ENCODE assay signal across 1 cellular context in genomic region chr10:102917962-102918816, GRCh38.
TF ChIP-seq lines count a peak whose summit lies in the region.

TSS of gene CNNM2 (plus strand) at chr10:102918294. CDS start at chr10:102918481, 187 bp downstream.

TF ChIP-seq in GM12878, 131 proteins besides CTCF, POLR2A, EP300 and RAD21 (continued from another document and continues in another):
- TF ChIP-seq PRDM15 (CRISPR knock-in tag; IDR thresholded peaks at IDR 0.05): no peak
- TF ChIP-seq NFIC (IDR thresholded peaks at IDR 0.05; ENCODE audit: low read depth, low read length): no peak
- peak; percentile 84 for TF ChIP-seq IRF3 (IDR thresholded peaks at IDR 0.05)
- TF ChIP-seq, protein P1, sequence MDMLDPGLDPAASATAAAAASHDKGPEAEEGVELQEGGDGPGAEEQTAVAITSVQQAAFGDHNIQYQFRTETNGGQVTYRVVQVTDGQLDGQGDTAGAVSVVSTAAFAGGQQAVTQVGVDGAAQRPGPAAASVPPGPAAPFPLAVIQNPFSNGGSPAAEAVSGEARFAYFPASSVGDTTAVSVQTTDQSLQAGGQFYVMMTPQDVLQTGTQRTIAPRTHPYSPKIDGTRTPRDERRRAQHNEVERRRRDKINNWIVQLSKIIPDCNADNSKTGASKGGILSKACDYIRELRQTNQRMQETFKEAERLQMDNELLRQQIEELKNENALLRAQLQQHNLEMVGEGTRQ (IDR thresholded peaks at IDR 0.05; ENCODE audit: borderline replicate concordance, low read depth, low read length): peak; percentile 55; the same call in 1 of the 2 replicates
- no peak for TF ChIP-seq KLF5 (IDR thresholded peaks at IDR 0.05; ENCODE audit: partially characterized antibody)
- no peak for TF ChIP-seq KDM1A (IDR thresholded peaks at IDR 0.05; ENCODE audit: borderline replicate concordance)
- TF ChIP-seq DPF2 (IDR thresholded peaks at IDR 0.05): peak; percentile 94
- TF ChIP-seq KAT2A (conservative IDR thresholded peaks at IDR 0.05; ENCODE audit: control insufficient read depth, low read depth, low read length): no peak
- TF ChIP-seq, protein P2, sequence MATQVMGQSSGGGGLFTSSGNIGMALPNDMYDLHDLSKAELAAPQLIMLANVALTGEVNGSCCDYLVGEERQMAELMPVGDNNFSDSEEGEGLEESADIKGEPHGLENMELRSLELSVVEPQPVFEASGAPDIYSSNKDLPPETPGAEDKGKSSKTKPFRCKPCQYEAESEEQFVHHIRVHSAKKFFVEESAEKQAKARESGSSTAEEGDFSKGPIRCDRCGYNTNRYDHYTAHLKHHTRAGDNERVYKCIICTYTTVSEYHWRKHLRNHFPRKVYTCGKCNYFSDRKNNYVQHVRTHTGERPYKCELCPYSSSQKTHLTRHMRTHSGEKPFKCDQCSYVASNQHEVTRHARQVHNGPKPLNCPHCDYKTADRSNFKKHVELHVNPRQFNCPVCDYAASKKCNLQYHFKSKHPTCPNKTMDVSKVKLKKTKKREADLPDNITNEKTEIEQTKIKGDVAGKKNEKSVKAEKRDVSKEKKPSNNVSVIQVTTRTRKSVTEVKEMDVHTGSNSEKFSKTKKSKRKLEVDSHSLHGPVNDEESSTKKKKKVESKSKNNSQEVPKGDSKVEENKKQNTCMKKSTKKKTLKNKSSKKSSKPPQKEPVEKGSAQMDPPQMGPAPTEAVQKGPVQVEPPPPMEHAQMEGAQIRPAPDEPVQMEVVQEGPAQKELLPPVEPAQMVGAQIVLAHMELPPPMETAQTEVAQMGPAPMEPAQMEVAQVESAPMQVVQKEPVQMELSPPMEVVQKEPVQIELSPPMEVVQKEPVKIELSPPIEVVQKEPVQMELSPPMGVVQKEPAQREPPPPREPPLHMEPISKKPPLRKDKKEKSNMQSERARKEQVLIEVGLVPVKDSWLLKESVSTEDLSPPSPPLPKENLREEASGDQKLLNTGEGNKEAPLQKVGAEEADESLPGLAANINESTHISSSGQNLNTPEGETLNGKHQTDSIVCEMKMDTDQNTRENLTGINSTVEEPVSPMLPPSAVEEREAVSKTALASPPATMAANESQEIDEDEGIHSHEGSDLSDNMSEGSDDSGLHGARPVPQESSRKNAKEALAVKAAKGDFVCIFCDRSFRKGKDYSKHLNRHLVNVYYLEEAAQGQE (IDR thresholded peaks at IDR 0.05; ENCODE audit: low read depth, low read length): no peak
- TF ChIP-seq BCL11A (IDR thresholded peaks at IDR 0.05; ENCODE audit: low read depth, low read length): no peak
- peak; percentile 66; the same call in 1 of the 2 replicates for TF ChIP-seq BRCA1 (IDR thresholded peaks at IDR 0.05; ENCODE audit: low read depth, low read length)
- peak; percentile 88 for TF ChIP-seq ZNF207 (IDR thresholded peaks at IDR 0.05; ENCODE audit: borderline replicate concordance)
- TF ChIP-seq E2F4 (IDR thresholded peaks at IDR 0.05; ENCODE audit: low read depth, low read length): no peak
- peak; percentile 93 for TF ChIP-seq GATAD2B (conservative IDR thresholded peaks at IDR 0.05; ENCODE audit: low read depth)
- peak; percentile 72 for TF ChIP-seq RFX5 (IDR thresholded peaks at IDR 0.05; ENCODE audit: low read depth, low read length)
- TF ChIP-seq MXI1 (IDR thresholded peaks at IDR 0.05; ENCODE audit: low read depth, low read length): peak; percentile 89
- no peak for TF ChIP-seq ZNF384 (IDR thresholded peaks at IDR 0.05; ENCODE audit: borderline replicate concordance, low read depth, low read length)
- peak; percentile 98 for TF ChIP-seq HDGF (IDR thresholded peaks at IDR 0.05)
- TF ChIP-seq MYB (IDR thresholded peaks at IDR 0.05; ENCODE audit: borderline replicate concordance, low read depth, low read length): no peak
- TF ChIP-seq ZZZ3 (IDR thresholded peaks at IDR 0.05; ENCODE audit: control insufficient read depth, insufficient read length, low read depth): no peak
- TF ChIP-seq ZSCAN29 (IDR thresholded peaks at IDR 0.05): peak; percentile 13; the same call in 1 of the 2 replicates
- TF ChIP-seq, protein P3, sequence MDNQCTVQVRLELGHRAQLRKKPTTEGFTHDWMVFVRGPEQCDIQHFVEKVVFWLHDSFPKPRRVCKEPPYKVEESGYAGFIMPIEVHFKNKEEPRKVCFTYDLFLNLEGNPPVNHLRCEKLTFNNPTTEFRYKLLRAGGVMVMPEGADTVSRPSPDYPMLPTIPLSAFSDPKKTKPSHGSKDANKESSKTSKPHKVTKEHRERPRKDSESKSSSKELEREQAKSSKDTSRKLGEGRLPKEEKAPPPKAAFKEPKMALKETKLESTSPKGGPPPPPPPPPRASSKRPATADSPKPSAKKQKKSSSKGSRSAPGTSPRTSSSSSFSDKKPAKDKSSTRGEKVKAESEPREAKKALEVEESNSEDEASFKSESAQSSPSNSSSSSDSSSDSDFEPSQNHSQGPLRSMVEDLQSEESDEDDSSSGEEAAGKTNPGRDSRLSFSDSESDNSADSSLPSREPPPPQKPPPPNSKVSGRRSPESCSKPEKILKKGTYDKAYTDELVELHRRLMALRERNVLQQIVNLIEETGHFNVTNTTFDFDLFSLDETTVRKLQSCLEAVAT (IDR thresholded peaks at IDR 0.05): no peak
- peak; percentile 92 for TF ChIP-seq FOXK2 (IDR thresholded peaks at IDR 0.05)
- TF ChIP-seq, protein P4, sequence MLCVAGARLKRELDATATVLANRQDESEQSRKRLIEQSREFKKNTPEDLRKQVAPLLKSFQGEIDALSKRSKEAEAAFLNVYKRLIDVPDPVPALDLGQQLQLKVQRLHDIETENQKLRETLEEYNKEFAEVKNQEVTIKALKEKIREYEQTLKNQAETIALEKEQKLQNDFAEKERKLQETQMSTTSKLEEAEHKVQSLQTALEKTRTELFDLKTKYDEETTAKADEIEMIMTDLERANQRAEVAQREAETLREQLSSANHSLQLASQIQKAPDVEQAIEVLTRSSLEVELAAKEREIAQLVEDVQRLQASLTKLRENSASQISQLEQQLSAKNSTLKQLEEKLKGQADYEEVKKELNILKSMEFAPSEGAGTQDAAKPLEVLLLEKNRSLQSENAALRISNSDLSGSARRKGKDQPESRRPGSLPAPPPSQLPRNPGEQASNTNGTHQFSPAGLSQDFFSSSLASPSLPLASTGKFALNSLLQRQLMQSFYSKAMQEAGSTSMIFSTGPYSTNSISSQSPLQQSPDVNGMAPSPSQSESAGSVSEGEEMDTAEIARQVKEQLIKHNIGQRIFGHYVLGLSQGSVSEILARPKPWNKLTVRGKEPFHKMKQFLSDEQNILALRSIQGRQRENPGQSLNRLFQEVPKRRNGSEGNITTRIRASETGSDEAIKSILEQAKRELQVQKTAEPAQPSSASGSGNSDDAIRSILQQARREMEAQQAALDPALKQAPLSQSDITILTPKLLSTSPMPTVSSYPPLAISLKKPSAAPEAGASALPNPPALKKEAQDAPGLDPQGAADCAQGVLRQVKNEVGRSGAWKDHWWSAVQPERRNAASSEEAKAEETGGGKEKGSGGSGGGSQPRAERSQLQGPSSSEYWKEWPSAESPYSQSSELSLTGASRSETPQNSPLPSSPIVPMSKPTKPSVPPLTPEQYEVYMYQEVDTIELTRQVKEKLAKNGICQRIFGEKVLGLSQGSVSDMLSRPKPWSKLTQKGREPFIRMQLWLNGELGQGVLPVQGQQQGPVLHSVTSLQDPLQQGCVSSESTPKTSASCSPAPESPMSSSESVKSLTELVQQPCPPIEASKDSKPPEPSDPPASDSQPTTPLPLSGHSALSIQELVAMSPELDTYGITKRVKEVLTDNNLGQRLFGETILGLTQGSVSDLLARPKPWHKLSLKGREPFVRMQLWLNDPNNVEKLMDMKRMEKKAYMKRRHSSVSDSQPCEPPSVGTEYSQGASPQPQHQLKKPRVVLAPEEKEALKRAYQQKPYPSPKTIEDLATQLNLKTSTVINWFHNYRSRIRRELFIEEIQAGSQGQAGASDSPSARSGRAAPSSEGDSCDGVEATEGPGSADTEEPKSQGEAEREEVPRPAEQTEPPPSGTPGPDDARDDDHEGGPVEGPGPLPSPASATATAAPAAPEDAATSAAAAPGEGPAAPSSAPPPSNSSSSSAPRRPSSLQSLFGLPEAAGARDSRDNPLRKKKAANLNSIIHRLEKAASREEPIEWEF (IDR thresholded peaks at IDR 0.05; ENCODE audit: insufficient replicate concordance, low read depth, low read length): no peak
- peak; percentile 86 to 93 for TF ChIP-seq BHLHE40 (IDR thresholded peaks at IDR 0.05; ENCODE audit: borderline replicate concordance in 1 of 2, low read depth in 2 of 2, low read length in 1 of 2)
- TF ChIP-seq, protein P5, sequence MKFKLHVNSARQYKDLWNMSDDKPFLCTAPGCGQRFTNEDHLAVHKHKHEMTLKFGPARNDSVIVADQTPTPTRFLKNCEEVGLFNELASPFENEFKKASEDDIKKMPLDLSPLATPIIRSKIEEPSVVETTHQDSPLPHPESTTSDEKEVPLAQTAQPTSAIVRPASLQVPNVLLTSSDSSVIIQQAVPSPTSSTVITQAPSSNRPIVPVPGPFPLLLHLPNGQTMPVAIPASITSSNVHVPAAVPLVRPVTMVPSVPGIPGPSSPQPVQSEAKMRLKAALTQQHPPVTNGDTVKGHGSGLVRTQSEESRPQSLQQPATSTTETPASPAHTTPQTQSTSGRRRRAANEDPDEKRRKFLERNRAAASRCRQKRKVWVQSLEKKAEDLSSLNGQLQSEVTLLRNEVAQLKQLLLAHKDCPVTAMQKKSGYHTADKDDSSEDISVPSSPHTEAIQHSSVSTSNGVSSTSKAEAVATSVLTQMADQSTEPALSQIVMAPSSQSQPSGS (IDR thresholded peaks at IDR 0.05; ENCODE audit: low read length): no peak
- no peak; the same call in 1 of the 2 replicates for TF ChIP-seq ZBTB40 (IDR thresholded peaks at IDR 0.05; ENCODE audit: borderline replicate concordance)
- TF ChIP-seq BACH1 (IDR thresholded peaks at IDR 0.05; ENCODE audit: borderline replicate concordance): 0 out of 2 replicates have a peak, but pooled peaks have one; percentile 61
- TF ChIP-seq TARDBP (IDR thresholded peaks at IDR 0.05; ENCODE audit: borderline replicate concordance): peak; percentile 56; the same call in 1 of the 2 replicates
- no peak for TF ChIP-seq CHD1 (IDR thresholded peaks at IDR 0.05; ENCODE audit: low read depth, low read length)
- peak; percentile 73 for TF ChIP-seq NR2F1 (conservative IDR thresholded peaks at IDR 0.05)
- 0 out of 2 replicates have a peak, but pooled peaks have one; percentile 48 for TF ChIP-seq ZNF217 (IDR thresholded peaks at IDR 0.05)
- TF ChIP-seq RBBP5 (conservative IDR thresholded peaks at IDR 0.05): 0 out of 2 replicates have a peak, but pooled peaks have one; percentile 64
